ENCODE assay signal across 11 cellular contexts in the genomic region with DNA sequence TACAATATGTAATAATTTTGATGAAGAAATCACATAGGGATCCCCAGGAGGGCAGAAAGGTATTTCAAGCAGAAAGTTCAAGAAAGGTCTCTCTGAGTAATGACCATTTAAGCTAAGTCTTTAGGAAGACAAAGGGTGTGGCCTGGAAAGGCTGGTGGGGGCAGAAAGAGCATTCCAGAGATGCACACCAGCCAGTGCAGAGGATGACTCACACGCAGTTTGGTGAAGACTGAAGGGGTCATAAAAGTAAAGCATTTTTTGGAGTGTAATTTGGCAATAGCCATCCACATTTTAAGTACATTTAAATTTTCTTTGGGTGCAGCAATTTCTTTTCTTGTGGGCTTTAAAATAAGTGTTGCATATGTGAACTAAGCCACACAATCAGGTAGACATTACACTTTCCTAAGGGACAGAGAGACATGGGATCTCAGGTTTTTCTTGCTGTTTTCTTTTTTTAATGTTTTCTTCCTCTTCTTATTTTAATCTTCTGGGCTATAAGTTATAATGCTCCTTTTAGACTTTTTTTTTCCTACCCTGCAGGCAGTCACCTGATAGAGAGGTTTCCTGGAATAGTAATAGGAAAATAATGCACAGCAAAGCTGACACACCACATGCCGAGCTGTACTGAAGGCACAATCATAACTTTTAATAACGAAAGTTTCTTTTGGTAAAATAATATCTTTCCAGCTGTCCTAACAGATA. TPM values are rescaled to one million over a fixed set of nuclear protein-coding genes. Genes with fewer than 3 reads are reported as not detected.
A peak's percentile ranks its signal among the peaks of the same experiment; 100 is the strongest.
DNase-seq lines count a peak whose midpoint lies in the region; ATAC-seq and TF ChIP-seq lines count a peak whose summit lies in the region.
"Had no signal": no experiment of that assay in that cellular context is flagged by ENCODE, and none has a peak within 500 bp of the region (broad histone marks: within the 10 kb centered on the region; RNA-seq: fewer than 3 reads in every experiment).

No MANE protein-coding gene starts in this region.

- H4K20me1 ChIP-seq in mammary epithelial cell (ENCODE audit: insufficient read depth, low read length) = no peaks in the 10 kb centered on the region

- no peak for ATAC-seq in HG03571 (IDR thresholded peaks at IDR 0.05; ENCODE audit: unreplicated experiment)

- dilution Hi-C loops in mammary epithelial cell (cut with HindIII; ENCODE audit: low sequenced_read_pairs) = no loop called here

- CTCF ChIA-PET in mammary epithelial cell (lab: Charles Lee; ENCODE audit: low non-redundant PET) = no interaction called here

- intact Hi-C loops in mammary epithelial cell (cut with micrococcal nuclease) = loop anchor here (1.0 to 2.0 kb wide), 2 partner anchors 28 to 49 kb away; a partner anchor contains a TSS

- H3K4me2 ChIP-seq in mammary epithelial cell (ENCODE audit: insufficient read depth, low read depth, low read length) = peak overlapping the region; percentile 64

- no peaks in the 10 kb centered on the region for H3K79me2 ChIP-seq in mammary epithelial cell (ENCODE audit: insufficient read depth, low read length)

- DNase-seq in AG09319 (ENCODE audit: extremely low read depth, low read depth) (peak; percentile 44), LHCN-M2 (ENCODE audit: low read depth) (peak; percentile 92), mammary epithelial cell (peak; percentile 81), lung microvascular endothelial cell (ENCODE audit: low read depth in 2 of 2) (peak; percentile 26 to 68), Ammon's horn (ENCODE audit: low spot score) (no peak), DMS153 treated with DMSO at 0.1 percent for 48 hours (lab: John Stamatoyannopoulos, UW; ENCODE audit: unreplicated experiment) (no peak)
- DNase-seq in stimulated activated CD4-positive, alpha-beta T cell treated with anti-CD3 and anti-CD28 coated beads, Interleukin-2, amount 100 ng/mL, for 24 hours = no peak
- DNase-seq: adrenal gland, immature natural killer cell, tibial artery had no signal

- no peak overlapping the region for H3K4me3 ChIP-seq in mammary epithelial cell (replicated peaks in 1 of 3; ENCODE audit: insufficient read depth in 1 of 3, low read depth in 2 of 3, low read length in 3 of 3)
- H3K4me3 ChIP-seq: adrenal gland, tibial artery had no signal

- H3K4me1 ChIP-seq in mammary epithelial cell (ENCODE audit: insufficient read depth, low read length) = peaks cover 38% of the 10 kb centered on the region
- H3K4me1 ChIP-seq: adrenal gland had no signal

- no peaks in the 10 kb centered on the region for H3K27me3 ChIP-seq in mammary epithelial cell (ENCODE audit: insufficient read depth, low read length)
- H3K27me3 ChIP-seq: adrenal gland, tibial artery had no signal

- peak overlapping the region; percentile 61 for H3K27ac ChIP-seq in mammary epithelial cell (ENCODE audit: insufficient read depth, low read depth, low read length)
- H3K27ac ChIP-seq: adrenal gland, tibial artery had no signal

- peak overlapping the region; percentile 76 for H2AFZ ChIP-seq in mammary epithelial cell (ENCODE audit: low read depth, low read length)

- in situ Hi-C loops in mammary epithelial cell (cut with MboI; ENCODE audit: low sequenced_read_pairs in 2 of 2) = no loop called here

- 25% methylated on average over 3 of the region's 3 CpGs for WGBS in mammary epithelial cell (ENCODE audit: low coverage, missing lambda C conversion rate)

- TF ChIP-seq CTCF in AG09319 (IDR thresholded peaks at IDR 0.05; ENCODE audit: low read depth, low read length) (no peak), mammary epithelial cell (conservative IDR thresholded peaks at IDR 0.05 in 1 of 2, IDR thresholded peaks at IDR 0.05 in 1 of 2; ENCODE audit: extremely low read depth in 1 of 2, insufficient read depth in 1 of 2, low read depth in 1 of 2, low read length in 2 of 2) (no peak)

- no peaks in the 10 kb centered on the region for H3K9me3 ChIP-seq in mammary epithelial cell (replicated peaks; ENCODE audit: insufficient read depth, low read length)
- H3K9me3 ChIP-seq: adrenal gland, tibial artery had no signal

- H3K36me3 ChIP-seq in mammary epithelial cell (ENCODE audit: insufficient read depth, low read length) = no peaks in the 10 kb centered on the region
- H3K36me3 ChIP-seq: adrenal gland, tibial artery had no signal

- peak overlapping the region; percentile 12 for H3K9ac ChIP-seq in mammary epithelial cell (ENCODE audit: insufficient read depth, low read length)

- no TSS peak for BruUV-seq in mammary epithelial cell (replicated peaks; lab: Mats Ljungman, UMichigan)

RNA-seq across cellular contexts. Expression of a gene that starts 49.5 kb away (rescaled TPM):
- total RNA-seq in LHCN-M2 (2014; rRNA removed) (41.7 and 50.9 TPM in 2 replicates), mammary epithelial cell (100 to 1,000 TPM; 103 to 336 TPM), lung microvascular endothelial cell (68.0 and 78.6 TPM in 2 replicates)
- polyA plus RNA-seq in LHCN-M2 (2012) = 23.2 TPM
- polyA plus RNA-seq in mammary epithelial cell = 14.7 TPM
- 138 TPM for polyA minus RNA-seq in mammary epithelial cell
- polyA plus RNA-seq: immature natural killer cell had no signal

Comparison
In these comparisons a context has a peak if more than half of its experiments do, and no peak if none do; other contexts are left out.
1. DNase-seq: peak in AG09319 (single experiment), LHCN-M2 (single experiment), mammary epithelial cell (single experiment) and lung microvascular endothelial cell (2 of 2); none in Ammon's horn (single experiment), stimulated activated CD4-positive, alpha-beta T cell treated with anti-CD3 and anti-CD28 coated beads, Interleukin-2, amount 100 ng/mL, for 24 hours (0 of 2) and DMS153 treated with DMSO at 0.1 percent for 48 hours (single experiment).